9 cellular contexts compared by ENCODE assay signal in the genomic region with DNA sequence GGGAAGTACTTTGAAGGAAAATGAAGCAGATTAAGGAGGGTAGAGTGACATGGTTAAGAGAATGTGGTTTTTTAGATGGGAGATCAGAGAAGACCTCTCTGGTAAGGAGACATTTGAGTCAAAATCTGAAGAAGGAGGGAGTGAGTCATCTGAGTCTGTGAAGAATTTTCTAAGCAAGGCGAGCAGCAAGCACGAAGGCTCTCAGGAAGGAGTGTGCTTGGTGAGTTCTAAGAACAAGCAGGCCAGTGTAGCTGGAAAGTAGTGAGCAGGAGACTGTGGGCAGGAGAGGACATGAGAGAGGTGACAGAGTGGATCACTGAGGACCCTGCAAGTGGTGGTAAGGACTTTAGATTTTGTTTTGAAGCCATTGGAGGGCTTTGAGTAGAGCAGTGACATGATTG.
A peak's percentile ranks its signal among the peaks of the same experiment; 100 is the strongest.
DNase-seq lines count a peak whose midpoint lies in the region; ATAC-seq and TF ChIP-seq lines count a peak whose summit lies in the region.
"Had no signal": no experiment of that assay in that cellular context is flagged by ENCODE, and none has a peak within 500 bp of the region (broad histone marks: within the 10 kb centered on the region; RNA-seq: fewer than 3 reads in every experiment).

No MANE protein-coding gene starts in this region.

- H3K4me1 ChIP-seq in DND-41 (ENCODE audit: insufficient read depth, low read length): no peaks in the 10 kb centered on the region

- H3K27me3 Mint-ChIP-seq in activated CD8-positive, alpha-beta memory T cell treated with anti-CD3 and anti-CD28 coated beads, Interleukin-2, amount 10 ng/mL, durations not matched to agents 7 days and 5 days: no peaks in the 10 kb centered on the region
- no peaks in the 10 kb centered on the region for H3K27me3 Mint-ChIP-seq in naive thymus-derived CD8-positive, alpha-beta T cell
- H3K27me3 Mint-ChIP-seq: brain had no signal

- H3K9me3 Mint-ChIP-seq in activated CD8-positive, alpha-beta memory T cell treated with anti-CD3 and anti-CD28 coated beads, Interleukin-2, amount 10 ng/mL, durations not matched to agents 7 days and 5 days (ENCODE audit: low read depth): no peaks in the 10 kb centered on the region
- H3K9me3 Mint-ChIP-seq in naive thymus-derived CD8-positive, alpha-beta T cell: no peaks in the 10 kb centered on the region
- H3K9me3 Mint-ChIP-seq: brain had no signal

- peak overlapping the region; percentile 81 for H3K4me3 Mint-ChIP-seq in activated CD8-positive, alpha-beta memory T cell treated with anti-CD3 and anti-CD28 coated beads, Interleukin-2, amount 10 ng/mL, durations not matched to agents 7 days and 5 days
- peak overlapping the region in 8 of 10 donors; percentile 5 to 46 (median 25) for H3K4me3 Mint-ChIP-seq in naive thymus-derived CD8-positive, alpha-beta T cell
- H3K4me3 Mint-ChIP-seq: brain had no signal

- H3K36me3 ChIP-seq in DND-41 (ENCODE audit: insufficient read depth, low read length): no peaks in the 10 kb centered on the region

- H3K27me3 ChIP-seq in DND-41 (ENCODE audit: insufficient read depth, low read length, poor library complexity): no peaks in the 10 kb centered on the region

- peak overlapping the region; percentile 91 for H3K27ac Mint-ChIP-seq in activated CD8-positive, alpha-beta memory T cell treated with anti-CD3 and anti-CD28 coated beads, Interleukin-2, amount 10 ng/mL, durations not matched to agents 7 days and 5 days
- H3K27ac Mint-ChIP-seq in naive thymus-derived CD8-positive, alpha-beta T cell: peak overlapping the region; percentile 35 to 90 (median 85)

- TF ChIP-seq CTCF in DND-41 (IDR thresholded peaks at IDR 0.05; ENCODE audit: borderline replicate concordance, extremely low read depth, low read length, poor library complexity, severe bottlenecking): no peak

- ATAC-seq in DND-41 (ENCODE audit: insufficient read depth, low read depth) (peak; percentile 82), HG02798 (IDR thresholded peaks at IDR 0.05; ENCODE audit: poor library complexity, unreplicated experiment) (peak; percentile 78)
- ATAC-seq in activated CD8-positive, alpha-beta memory T cell treated with anti-CD3 and anti-CD28 coated beads, Interleukin-2, amount 10 ng/mL, durations not matched to agents 7 days and 5 days: peak; percentile 92
- peak; percentile 48 to 90 for ATAC-seq in naive thymus-derived CD8-positive, alpha-beta T cell

- no peaks in the 10 kb centered on the region for H3K9me3 ChIP-seq in DND-41 (ENCODE audit: insufficient read depth, low read length, severe bottlenecking)

- peaks cover 62% of the 10 kb centered on the region for H3K4me1 Mint-ChIP-seq in activated CD8-positive, alpha-beta memory T cell treated with anti-CD3 and anti-CD28 coated beads, Interleukin-2, amount 10 ng/mL, durations not matched to agents 7 days and 5 days
- peaks cover 24 to 52% (median 38%) of the 10 kb centered on the region in 4 donors for H3K4me1 Mint-ChIP-seq in naive thymus-derived CD8-positive, alpha-beta T cell

- DNase-seq in DND-41: peak; percentile 26
- DNase-seq in activated CD8-positive, alpha-beta memory T cell treated with anti-CD3 and anti-CD28 coated beads, Interleukin-2, amount 10 ng/mL, durations not matched to agents 7 days and 5 days: peak; percentile 85
- no peak for DNase-seq in naive thymus-derived CD8-positive, alpha-beta T cell
- no peak for DNase-seq in central memory CD4-positive, alpha-beta T cell
- no peak for DNase-seq in NCI-H345 treated with DMSO at 0.1 percent for 48 hours (lab: John Stamatoyannopoulos, UW; ENCODE audit: unreplicated experiment)
- no peak for DNase-seq in midbrain (lab: John Stamatoyannopoulos, UW)
- DNase-seq in HPDE6-E6E7 (ENCODE audit: extremely low spot score): no peak

- POLR2A ChIA-PET in naive thymus-derived CD8-positive, alpha-beta T cell (lab: Charles Lee): interaction anchor here (1.6 to 1.8 kb wide), 2 partner anchors 48 to 49 kb away, joined by 3 to 5 read pairs; no protein-coding TSS in a partner anchor

- H3K27ac ChIP-seq in DND-41 (ENCODE audit: low read length): no peak overlapping the region

- H3K36me3 Mint-ChIP-seq in activated CD8-positive, alpha-beta memory T cell treated with anti-CD3 and anti-CD28 coated beads, Interleukin-2, amount 10 ng/mL, durations not matched to agents 7 days and 5 days: peaks cover 15% of the 10 kb centered on the region
- no peaks in the 10 kb centered on the region for H3K36me3 Mint-ChIP-seq in naive thymus-derived CD8-positive, alpha-beta T cell
- H3K36me3 Mint-ChIP-seq: brain had no signal

- no peak overlapping the region for H3K9ac ChIP-seq in DND-41 (ENCODE audit: low read depth, low read length)

- no peak overlapping the region for H3K4me2 ChIP-seq in DND-41 (ENCODE audit: insufficient read depth, low read length)

- CTCF ChIA-PET in activated CD8-positive, alpha-beta memory T cell treated with anti-CD3 and anti-CD28 coated beads, Interleukin-2, amount 10 ng/mL, durations not matched to agents 7 days and 5 days (lab: Charles Lee): interaction anchor here (0.8 to 4.0 kb wide), 5 partner anchors 15 to 48 kb away, joined by 3 to 21 read pairs (median 7); no protein-coding TSS in a partner anchor

- no peaks in the 10 kb centered on the region for H4K20me1 ChIP-seq in DND-41 (ENCODE audit: insufficient read depth, low read length)

- H3K79me2 ChIP-seq in DND-41 (ENCODE audit: insufficient read depth, low read length): no peaks in the 10 kb centered on the region

- no peak overlapping the region; the same call in 1 of the 2 replicates for H2AFZ ChIP-seq in DND-41 (ENCODE audit: low read depth, low read length)

- H3K4me3 ChIP-seq in DND-41 (ENCODE audit: low read depth in 1 of 2, low read length in 2 of 2): no peak overlapping the region

Comparison
In these comparisons a context has a peak if more than half of its experiments do, and no peak if none do; other contexts are left out.
1. DNase-seq: peak in DND-41 (single experiment) and activated CD8-positive, alpha-beta memory T cell treated with anti-CD3 and anti-CD28 coated beads, Interleukin-2, amount 10 ng/mL, durations not matched to agents 7 days and 5 days (single experiment); none in naive thymus-derived CD8-positive, alpha-beta T cell (0 of 10), central memory CD4-positive, alpha-beta T cell (single experiment), NCI-H345 treated with DMSO at 0.1 percent for 48 hours (single experiment), midbrain (single experiment) and HPDE6-E6E7 (single experiment).
2. Peak in every context shown above with its lines, with median percentiles within 50 percentile points of each other: ATAC-seq.